1 cellular context compared by ENCODE assay signal in the genomic region with DNA sequence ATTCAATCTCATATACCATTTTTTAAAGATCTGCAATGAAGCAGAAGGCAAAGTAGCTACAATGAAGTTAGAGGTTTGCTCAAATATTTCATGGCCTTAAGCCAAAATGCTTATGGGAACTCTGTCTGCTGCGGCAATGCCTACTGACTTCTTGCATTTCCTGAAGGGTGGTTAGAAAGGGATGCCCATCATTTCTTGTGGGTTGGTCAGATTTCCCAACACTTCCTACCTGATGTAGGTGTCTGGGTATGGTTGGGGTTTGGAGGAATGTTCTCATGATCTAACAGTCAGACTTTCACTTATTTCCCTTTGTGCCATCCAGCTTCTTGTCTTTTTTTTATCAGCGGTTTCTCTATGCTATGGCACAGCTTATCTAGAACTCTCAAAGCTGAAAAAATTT.
TF ChIP-seq lines count a peak whose summit lies in the region.

No MANE protein-coding gene starts in this region.

TF ChIP-seq in GM23338, 12 proteins besides CTCF, POLR2A, EP300 and RAD21 (continued from another document):
- TF ChIP-seq, protein P1, sequence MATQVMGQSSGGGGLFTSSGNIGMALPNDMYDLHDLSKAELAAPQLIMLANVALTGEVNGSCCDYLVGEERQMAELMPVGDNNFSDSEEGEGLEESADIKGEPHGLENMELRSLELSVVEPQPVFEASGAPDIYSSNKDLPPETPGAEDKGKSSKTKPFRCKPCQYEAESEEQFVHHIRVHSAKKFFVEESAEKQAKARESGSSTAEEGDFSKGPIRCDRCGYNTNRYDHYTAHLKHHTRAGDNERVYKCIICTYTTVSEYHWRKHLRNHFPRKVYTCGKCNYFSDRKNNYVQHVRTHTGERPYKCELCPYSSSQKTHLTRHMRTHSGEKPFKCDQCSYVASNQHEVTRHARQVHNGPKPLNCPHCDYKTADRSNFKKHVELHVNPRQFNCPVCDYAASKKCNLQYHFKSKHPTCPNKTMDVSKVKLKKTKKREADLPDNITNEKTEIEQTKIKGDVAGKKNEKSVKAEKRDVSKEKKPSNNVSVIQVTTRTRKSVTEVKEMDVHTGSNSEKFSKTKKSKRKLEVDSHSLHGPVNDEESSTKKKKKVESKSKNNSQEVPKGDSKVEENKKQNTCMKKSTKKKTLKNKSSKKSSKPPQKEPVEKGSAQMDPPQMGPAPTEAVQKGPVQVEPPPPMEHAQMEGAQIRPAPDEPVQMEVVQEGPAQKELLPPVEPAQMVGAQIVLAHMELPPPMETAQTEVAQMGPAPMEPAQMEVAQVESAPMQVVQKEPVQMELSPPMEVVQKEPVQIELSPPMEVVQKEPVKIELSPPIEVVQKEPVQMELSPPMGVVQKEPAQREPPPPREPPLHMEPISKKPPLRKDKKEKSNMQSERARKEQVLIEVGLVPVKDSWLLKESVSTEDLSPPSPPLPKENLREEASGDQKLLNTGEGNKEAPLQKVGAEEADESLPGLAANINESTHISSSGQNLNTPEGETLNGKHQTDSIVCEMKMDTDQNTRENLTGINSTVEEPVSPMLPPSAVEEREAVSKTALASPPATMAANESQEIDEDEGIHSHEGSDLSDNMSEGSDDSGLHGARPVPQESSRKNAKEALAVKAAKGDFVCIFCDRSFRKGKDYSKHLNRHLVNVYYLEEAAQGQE (IDR thresholded peaks at IDR 0.05; ENCODE audit: unreplicated experiment), result no peak
- TF ChIP-seq NANOG (IDR thresholded peaks at IDR 0.05; ENCODE audit: borderline replicate concordance), result no peak
- TF ChIP-seq, protein P2, sequence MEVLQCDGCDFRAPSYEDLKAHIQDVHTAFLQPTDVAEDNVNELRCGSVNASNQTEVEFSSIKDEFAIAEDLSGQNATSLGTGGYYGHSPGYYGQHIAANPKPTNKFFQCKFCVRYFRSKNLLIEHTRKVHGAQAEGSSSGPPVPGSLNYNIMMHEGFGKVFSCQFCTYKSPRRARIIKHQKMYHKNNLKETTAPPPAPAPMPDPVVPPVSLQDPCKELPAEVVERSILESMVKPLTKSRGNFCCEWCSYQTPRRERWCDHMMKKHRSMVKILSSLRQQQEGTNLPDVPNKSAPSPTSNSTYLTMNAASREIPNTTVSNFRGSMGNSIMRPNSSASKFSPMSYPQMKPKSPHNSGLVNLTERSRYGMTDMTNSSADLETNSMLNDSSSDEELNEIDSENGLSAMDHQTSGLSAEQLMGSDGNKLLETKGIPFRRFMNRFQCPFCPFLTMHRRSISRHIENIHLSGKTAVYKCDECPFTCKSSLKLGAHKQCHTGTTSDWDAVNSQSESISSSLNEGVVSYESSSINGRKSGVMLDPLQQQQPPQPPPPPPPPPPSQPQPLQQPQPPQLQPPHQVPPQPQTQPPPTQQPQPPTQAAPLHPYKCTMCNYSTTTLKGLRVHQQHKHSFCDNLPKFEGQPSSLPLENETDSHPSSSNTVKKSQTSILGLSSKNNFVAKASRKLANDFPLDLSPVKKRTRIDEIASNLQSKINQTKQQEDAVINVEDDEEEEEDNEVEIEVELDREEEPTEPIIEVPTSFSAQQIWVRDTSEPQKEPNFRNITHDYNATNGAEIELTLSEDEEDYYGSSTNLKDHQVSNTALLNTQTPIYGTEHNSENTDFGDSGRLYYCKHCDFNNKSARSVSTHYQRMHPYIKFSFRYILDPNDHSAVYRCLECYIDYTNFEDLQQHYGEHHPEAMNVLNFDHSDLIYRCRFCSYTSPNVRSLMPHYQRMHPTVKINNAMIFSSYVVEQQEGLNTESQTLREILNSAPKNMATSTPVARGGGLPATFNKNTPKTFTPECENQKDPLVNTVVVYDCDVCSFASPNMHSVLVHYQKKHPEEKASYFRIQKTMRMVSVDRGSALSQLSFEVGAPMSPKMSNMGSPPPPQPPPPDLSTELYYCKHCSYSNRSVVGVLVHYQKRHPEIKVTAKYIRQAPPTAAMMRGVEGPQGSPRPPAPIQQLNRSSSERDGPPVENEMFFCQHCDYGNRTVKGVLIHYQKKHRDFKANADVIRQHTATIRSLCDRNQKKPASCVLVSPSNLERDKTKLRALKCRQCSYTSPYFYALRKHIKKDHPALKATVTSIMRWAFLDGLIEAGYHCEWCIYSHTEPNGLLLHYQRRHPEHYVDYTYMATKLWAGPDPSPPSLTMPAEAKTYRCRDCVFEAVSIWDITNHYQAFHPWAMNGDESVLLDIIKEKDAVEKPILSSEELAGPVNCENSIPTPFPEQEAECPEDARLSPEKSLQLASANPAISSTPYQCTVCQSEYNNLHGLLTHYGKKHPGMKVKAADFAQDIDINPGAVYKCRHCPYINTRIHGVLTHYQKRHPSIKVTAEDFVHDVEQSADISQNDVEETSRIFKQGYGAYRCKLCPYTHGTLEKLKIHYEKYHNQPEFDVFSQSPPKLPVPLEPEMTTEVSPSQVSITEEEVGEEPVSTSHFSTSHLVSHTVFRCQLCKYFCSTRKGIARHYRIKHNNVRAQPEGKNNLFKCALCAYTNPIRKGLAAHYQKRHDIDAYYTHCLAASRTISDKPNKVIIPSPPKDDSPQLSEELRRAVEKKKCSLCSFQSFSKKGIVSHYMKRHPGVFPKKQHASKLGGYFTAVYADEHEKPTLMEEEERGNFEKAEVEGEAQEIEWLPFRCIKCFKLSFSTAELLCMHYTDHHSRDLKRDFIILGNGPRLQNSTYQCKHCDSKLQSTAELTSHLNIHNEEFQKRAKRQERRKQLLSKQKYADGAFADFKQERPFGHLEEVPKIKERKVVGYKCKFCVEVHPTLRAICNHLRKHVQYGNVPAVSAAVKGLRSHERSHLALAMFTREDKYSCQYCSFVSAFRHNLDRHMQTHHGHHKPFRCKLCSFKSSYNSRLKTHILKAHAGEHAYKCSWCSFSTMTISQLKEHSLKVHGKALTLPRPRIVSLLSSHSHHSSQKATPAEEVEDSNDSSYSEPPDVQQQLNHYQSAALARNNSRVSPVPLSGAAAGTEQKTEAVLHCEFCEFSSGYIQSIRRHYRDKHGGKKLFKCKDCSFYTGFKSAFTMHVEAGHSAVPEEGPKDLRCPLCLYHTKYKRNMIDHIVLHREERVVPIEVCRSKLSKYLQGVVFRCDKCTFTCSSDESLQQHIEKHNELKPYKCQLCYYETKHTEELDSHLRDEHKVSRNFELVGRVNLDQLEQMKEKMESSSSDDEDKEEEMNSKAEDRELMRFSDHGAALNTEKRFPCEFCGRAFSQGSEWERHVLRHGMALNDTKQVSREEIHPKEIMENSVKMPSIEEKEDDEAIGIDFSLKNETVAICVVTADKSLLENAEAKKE (CRISPR knock-in tag; IDR thresholded peaks at IDR 0.05), result no peak
- no peak for TF ChIP-seq STAT1 (IDR thresholded peaks at IDR 0.05; ENCODE audit: unreplicated experiment)
- no peak for TF ChIP-seq CREB1 (CRISPR knock-in tag; IDR thresholded peaks at IDR 0.05; ENCODE audit: low read depth)
- TF ChIP-seq EZH2 (IDR thresholded peaks at IDR 0.05; ENCODE audit: low read depth, unreplicated experiment), result no peak
- no peak for TF ChIP-seq POLR2AphosphoS5 (IDR thresholded peaks at IDR 0.05; ENCODE audit: low read depth)
- TF ChIP-seq ZNF114 (CRISPR knock-in tag; IDR thresholded peaks at IDR 0.05), result no peak
- no peak for TF ChIP-seq ZNF331 (CRISPR knock-in tag; IDR thresholded peaks at IDR 0.05; ENCODE audit: low read depth)
- no peak for TF ChIP-seq JUNB (IDR thresholded peaks at IDR 0.05; ENCODE audit: unreplicated experiment)
TF ChIP-seq in GM23338: peak in this region for 0.
